In genomic region chr15:60172147-60172546, GRCh38 we compare ENCODE assay signal across 21 cellular contexts.
DNase-seq lines count a peak whose midpoint lies in the region; TF ChIP-seq lines count a peak whose summit lies in the region.
"Had no signal": no experiment of that assay in that cellular context is flagged by ENCODE, and none has a peak within 500 bp of the region (broad histone marks: within the 10 kb centered on the region; RNA-seq: fewer than 3 reads in every experiment).

No MANE protein-coding gene starts in this region.

- POLR2A ChIA-PET in RWPE1 (lab: Yijun Ruan, JAX; ENCODE audit: low non-redundant PET) (no interaction called here), HEK293T (lab: Yijun Ruan, JAX) (no interaction called here)

- CTCF ChIA-PET in RWPE1 (lab: Yijun Ruan, JAX), result no interaction called here
- CTCF ChIA-PET in HEK293T (lab: Yijun Ruan, JAX), result interaction anchor here (0.7 kb wide), 1 partner anchor 14 kb away, joined by 3 read pairs; no protein-coding TSS in a partner anchor

- peak; percentile 4 for DNase-seq in NCI-H82 (lab: John Stamatoyannopoulos, UW)
- DNase-seq in NCI-H82 treated with DMSO at 0.1 percent for 48 hours (lab: John Stamatoyannopoulos, UW; ENCODE audit: unreplicated experiment), result no peak
- peak; percentile 13 for DNase-seq in RWPE1 (ENCODE audit: low spot score)
- peak; percentile 4 for DNase-seq in astrocyte of the spinal cord (ENCODE audit: low read depth, low spot score)
- peak; percentile 27 for DNase-seq in retinal pigment epithelial cell (ENCODE audit: low read depth)
- DNase-seq in H7, result no peak
- no peak for DNase-seq in SIG-M5 (lab: John Stamatoyannopoulos, UW)
- no peak for DNase-seq in HEK293T (ENCODE audit: extremely low spot score)
- DNase-seq: BE2C; Caco-2; CD4-positive, CD25-positive, alpha-beta regulatory T cell; IMR-90; MG63; NCI-H1092; NCI-H1436 treated with DMSO at 0.1 percent for 48 hours; NCI-H2029; Peyer's patch; Right ventricle myocardium superior; SK-N-SH had no signal

- no peaks in the 10 kb centered on the region for H3K36me3 ChIP-seq in H7 (replicated peaks; ENCODE audit: control insufficient read depth, insufficient read depth, low read length)
- H3K36me3 ChIP-seq: BE2C, MG63, Peyer's patch had no signal

- no peak overlapping the region for H3K27ac ChIP-seq in RWPE1
- H3K27ac ChIP-seq: 22Rv1, Peyer's patch had no signal

- H3K27me3 ChIP-seq in H7 (ENCODE audit: control insufficient read depth, insufficient read depth, low read length), result no peaks in the 10 kb centered on the region
- H3K27me3 ChIP-seq: Peyer's patch had no signal

- in situ Hi-C loops in astrocyte of the spinal cord (cut with HindIII; ENCODE audit: low sequenced_read_pairs), result no loop called here

- H3K4me3 ChIP-seq in astrocyte of the spinal cord (ENCODE audit: low read depth, low read length) (no peak overlapping the region), retinal pigment epithelial cell (ENCODE audit: low read length) (no peak overlapping the region), H7 (ENCODE audit: insufficient read depth, low read depth, low read length) (no peak overlapping the region)
- H3K4me3 ChIP-seq: GM23338, MG63, Peyer's patch had no signal

- no peak for TF ChIP-seq CTCF in RWPE1 (conservative IDR thresholded peaks at IDR 0.05; ENCODE audit: low read depth)
- TF ChIP-seq CTCF in astrocyte of the spinal cord (IDR thresholded peaks at IDR 0.05; ENCODE audit: low read depth, low read length), result no peak
- TF ChIP-seq CTCF in retinal pigment epithelial cell (conservative IDR thresholded peaks at IDR 0.05; ENCODE audit: low read depth, low read length), result no peak

TF ChIP-seq in HEK293T, 16 proteins besides CTCF, POLR2A, EP300 and RAD21:
- TF ChIP-seq FOXA1 (IDR thresholded peaks at IDR 0.05) (no peak), ARNT (IDR thresholded peaks at IDR 0.05) (no peak), HDGF (IDR thresholded peaks at IDR 0.05; ENCODE audit: borderline replicate concordance) (no peak), TARDBP (IDR thresholded peaks at IDR 0.05) (no peak), LEF1 (IDR thresholded peaks at IDR 0.05; ENCODE audit: borderline replicate concordance) (no peak), FOXM1 (IDR thresholded peaks at IDR 0.05; ENCODE audit: borderline replicate concordance) (no peak), ELF4 (IDR thresholded peaks at IDR 0.05) (no peak), FOXK2 (IDR thresholded peaks at IDR 0.05) (no peak), SUZ12 (IDR thresholded peaks at IDR 0.05) (no peak), PKNOX1 (IDR thresholded peaks at IDR 0.05) (no peak), BHLHE40 (IDR thresholded peaks at IDR 0.05; ENCODE audit: borderline replicate concordance) (no peak), NFRKB (IDR thresholded peaks at IDR 0.05) (no peak), CTBP1 (IDR thresholded peaks at IDR 0.05; ENCODE audit: borderline replicate concordance) (no peak), ZNF384 (IDR thresholded peaks at IDR 0.05) (no peak), L3MBTL2 (conservative IDR thresholded peaks at IDR 0.05) (no peak), SP1 (IDR thresholded peaks at IDR 0.05) (no peak)
TF ChIP-seq in HEK293T: peak in this region for 0.

Comparison
In these comparisons a context has a peak if more than half of its experiments do, and no peak if none do; other contexts are left out.
1. DNase-seq: peak in NCI-H82 (single experiment), RWPE1 (single experiment), astrocyte of the spinal cord (single experiment) and retinal pigment epithelial cell (single experiment); none in NCI-H82 treated with DMSO at 0.1 percent for 48 hours (single experiment), H7 (single experiment), SIG-M5 (single experiment) and HEK293T (single experiment).